In the genomic region with DNA sequence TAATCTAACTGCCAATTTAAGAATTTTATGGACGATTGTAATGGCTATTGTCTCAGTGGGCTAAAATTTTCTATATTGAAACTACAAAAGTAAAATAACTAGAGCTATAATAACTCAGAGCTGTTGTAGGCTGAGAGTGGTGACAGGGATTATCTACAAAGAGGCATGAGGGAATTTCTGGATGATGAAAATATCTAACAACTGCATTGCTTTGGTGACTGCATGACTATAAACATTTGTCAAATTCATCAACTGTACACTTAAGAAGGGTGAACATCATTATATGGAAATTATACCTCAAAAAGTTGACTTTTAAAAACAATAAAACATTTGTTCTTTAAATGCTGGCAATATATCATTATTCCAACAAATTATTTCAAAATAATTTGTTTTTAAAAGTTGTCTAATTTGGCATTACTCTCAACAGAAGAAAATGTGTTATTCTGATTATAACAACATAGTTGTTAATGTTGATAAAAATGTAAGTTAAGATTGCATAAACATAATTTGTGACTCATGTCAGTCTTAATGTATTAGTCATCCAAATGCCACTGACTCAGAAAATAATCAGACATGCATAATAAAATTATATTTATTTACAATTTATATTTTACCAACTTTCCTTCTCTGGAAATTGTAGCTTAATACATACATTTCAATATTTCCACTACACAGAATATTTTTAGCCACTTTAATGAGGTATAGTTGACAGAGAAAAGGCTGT, we compare ENCODE assay signal across 19 cellular contexts.
A peak's percentile ranks its signal among the peaks of the same experiment; 100 is the strongest.
DNase-seq lines count a peak whose midpoint lies in the region; ATAC-seq and TF ChIP-seq lines count a peak whose summit lies in the region.
"Had no signal": no experiment of that assay in that cellular context is flagged by ENCODE, and none has a peak within 500 bp of the region (broad histone marks: within the 10 kb centered on the region; RNA-seq: fewer than 3 reads in every experiment).

No MANE protein-coding gene starts in this region.

- no peaks in the 10 kb centered on the region for H3K36me3 ChIP-seq in brain microvascular endothelial cell (replicated peaks)
- H3K36me3 ChIP-seq: ascending aorta, esophagus muscularis mucosa, thyroid gland had no signal

- TF ChIP-seq CTCF in brain microvascular endothelial cell (IDR thresholded peaks at IDR 0.05; ENCODE audit: low read depth, low read length, missing control alignments), result no peak

- ATAC-seq in HG03097 (IDR thresholded peaks at IDR 0.05; ENCODE audit: low FRiP score, unreplicated experiment), result no peak
- no peak for ATAC-seq in HG02870 (IDR thresholded peaks at IDR 0.05; ENCODE audit: unreplicated experiment)
- ATAC-seq: natural killer cell had no signal

- in situ Hi-C loops in brain microvascular endothelial cell (cut with HindIII; ENCODE audit: low pct_ligation_motif_present, low sequenced_read_pairs) (no loop called here), KBM-7 (cut with MboI; ENCODE audit: low pct_unique_long_range_greater_than_20kb, low sequenced_read_pairs) (no loop called here)

- H3K4me3 ChIP-seq in brain microvascular endothelial cell (ENCODE audit: low read depth, low read length), result no peak overlapping the region
- H3K4me3 ChIP-seq: ascending aorta, esophagus muscularis mucosa, thyroid gland had no signal

- peak; percentile 86 for DNase-seq in ELR (ENCODE audit: low read depth)
- DNase-seq in NCI-H460 (ENCODE audit: extremely low read depth, low read depth), result peak; percentile 36
- peak; percentile 43 for DNase-seq in brain microvascular endothelial cell
- peak; percentile 69 for DNase-seq in iris pigment epithelial cell (ENCODE audit: low read depth)
- no peak for DNase-seq in superior temporal gyrus (ENCODE audit: extremely low spot score)
- no peak for DNase-seq in KBM-7
- DNase-seq: activated CD4-positive, alpha-beta T cell treated with anti-CD3 and anti-CD28 coated beads for 1 hour; activated gamma-delta T cell; AML-193; Caco-2; Kasumi-1; natural killer cell; NCI-H146; SHP77; thyroid gland had no signal

- no peaks in the 10 kb centered on the region for H3K27me3 ChIP-seq in brain microvascular endothelial cell (replicated peaks)
- H3K27me3 ChIP-seq: ascending aorta, esophagus muscularis mucosa, thyroid gland had no signal

- H3K27ac ChIP-seq in brain microvascular endothelial cell, result peak overlapping the region; percentile 88
- H3K27ac ChIP-seq: ascending aorta, esophagus muscularis mucosa, thyroid gland had no signal

Comparison
In these comparisons a context has a peak if more than half of its experiments do, and no peak if none do; other contexts are left out.
1. DNase-seq: peak in ELR (single experiment), NCI-H460 (single experiment), brain microvascular endothelial cell (single experiment) and iris pigment epithelial cell (single experiment); none in superior temporal gyrus (single experiment) and KBM-7 (single experiment).